Comparison of ENCODE assay signal across 27 cellular contexts in the genomic region with DNA sequence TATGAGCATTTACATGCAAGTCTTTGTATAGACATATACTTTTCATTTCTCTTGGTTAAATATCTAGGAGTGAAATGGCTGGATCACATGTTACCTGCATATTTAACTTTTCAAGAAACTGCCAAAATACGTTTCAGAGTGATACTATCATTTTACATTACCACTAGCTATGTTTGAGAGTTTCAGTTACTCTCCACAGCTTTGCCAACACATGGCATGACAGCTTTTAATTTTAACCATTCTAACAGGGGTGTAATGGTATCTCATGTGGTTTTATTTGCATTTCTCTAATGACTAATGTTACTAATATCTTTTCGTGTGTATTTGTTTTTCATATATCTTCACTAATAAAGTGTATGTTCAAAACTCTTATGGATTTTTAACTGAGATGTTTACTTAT.
"Had no signal": no experiment of that assay in that cellular context is flagged by ENCODE, and none has a peak within 500 bp of the region (broad histone marks: within the 10 kb centered on the region; RNA-seq: fewer than 3 reads in every experiment).

No MANE protein-coding gene starts in this region.

- H3K4me1 ChIP-seq: Peyer's patch, SJSA1 had no signal

- FAIRE-seq: TTC549 had no signal

- H3K27me3 ChIP-seq: Peyer's patch, SJSA1 had no signal

- DNase-seq: activated CD4-positive, alpha-beta T cell treated with anti-CD3 and anti-CD28 coated beads, Interleukin-2, amount 10 ng/mL, durations not matched to agents 24 days and 14 days; activated CD4-positive, alpha-beta T cell treated with anti-CD3 and anti-CD28 coated beads, Interleukin-2, amount 50 U/mL, for 4 hours; activated CD8-positive, alpha-beta T cell treated with anti-CD3 and anti-CD28 coated beads for 36 hours; activated gamma-delta T cell treated with Interleukin-2 at 50 U/mL for 16 hours; activated naive CD4-positive, alpha-beta T cell treated with anti-CD3 and anti-CD28 coated beads for 36 hours; activated T-cell treated with anti-CD3 and anti-CD28 coated beads, Interleukin-2, amount 50 U/mL, for 1 hour; anterior cingulate cortex; central memory CD4-positive, alpha-beta T cell; Karpas-422; NCI-H1105; NCI-H1417 treated with DMSO at 0.1 percent for 48 hours; NCI-H1694; NCI-H1930; NCI-H2081 treated with DMSO at 0.1 percent for 48 hours; NCI-H2227 treated with DMSO at 0.1 percent for 48 hours; NCI-H446; NCI-H510A treated with DMSO at 0.1 percent for 48 hours; NCI-H526 treated with DMSO at 0.1 percent for 48 hours; NCI-H82; PC-3; Peyer's patch; RPMI8226; SHP77 treated with DMSO at 0.1 percent for 48 hours; SK-N-SH had no signal

- H3K9ac ChIP-seq: SK-N-SH had no signal

- H3K4me2 ChIP-seq: SK-N-SH had no signal

- H3K36me3 ChIP-seq: Peyer's patch, SJSA1 had no signal

- H3K9me3 ChIP-seq: Peyer's patch, SJSA1, SK-N-SH had no signal

- H3K27ac ChIP-seq: Peyer's patch, SJSA1 had no signal

- H3K4me3 ChIP-seq: Peyer's patch, SJSA1 had no signal

- ATAC-seq: activated CD8-positive, alpha-beta T cell treated with anti-CD3 and anti-CD28 coated beads for 36 hours; activated naive CD4-positive, alpha-beta T cell treated with anti-CD3 and anti-CD28 coated beads, Interleukin-2, amount 50 U/mL, for 72 hours; PC-3 had no signal
